ENCODE assay signal across 8 cellular contexts in the genomic region with DNA sequence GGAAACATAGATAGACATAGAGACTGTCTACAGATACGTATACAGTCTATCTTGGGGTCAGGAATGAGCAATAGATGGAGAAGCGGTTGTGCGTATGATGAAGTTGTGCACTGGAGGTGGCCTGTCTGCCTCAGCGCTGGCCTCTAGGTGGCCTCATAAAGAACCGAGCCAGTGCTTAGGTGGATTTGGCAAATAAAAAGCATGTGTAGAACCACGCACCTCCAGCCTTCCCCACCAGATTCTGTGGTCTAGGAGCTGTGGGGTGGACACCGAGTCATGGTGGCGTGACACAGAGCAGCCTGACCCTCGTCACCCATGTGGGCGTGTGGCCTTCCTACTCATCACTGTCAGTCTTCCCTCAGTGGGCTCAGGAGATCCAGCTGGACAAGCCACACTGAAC. TPM values are rescaled to one million over a fixed set of nuclear protein-coding genes. Genes with fewer than 3 reads are reported as not detected.
DNase-seq lines count a peak whose midpoint lies in the region; ATAC-seq, FAIRE-seq and TF ChIP-seq lines count a peak whose summit lies in the region.

No MANE protein-coding gene starts in this region.

- CTCF ChIA-PET in endothelial cell of umbilical vein (lab: Charles Lee): interaction anchor here (0.7 to 2.8 kb wide), 4 partner anchors 9 to 295 kb away, joined by 3 to 10 read pairs (median 4); no protein-coding TSS in a partner anchor

- no peak overlapping the region for H3K4me2 ChIP-seq in endothelial cell of umbilical vein (ENCODE audit: insufficient read depth, low read length)

- H3K36me3 Mint-ChIP-seq in T-helper 1 cell treated with Interleukin-12 subunit alpha and Interleukin-12 subunit beta and Interleukin-4 antibody, amounts not matched to agents 30 μg/mL and 1 μg/mL, for 36 hours (ENCODE audit: low read depth): peaks cover 50% of the 10 kb centered on the region

- dilution Hi-C loops in endothelial cell of umbilical vein (cut with MboI; ENCODE audit: extremely low pct_ligation_motif_present, low sequenced_read_pairs): no loop called here

- peaks cover 50% of the 10 kb centered on the region for H3K79me2 ChIP-seq in endothelial cell of umbilical vein (ENCODE audit: control insufficient read depth, insufficient read depth, low read length)

- no peak for ATAC-seq in GM18517 (IDR thresholded peaks at IDR 0.05; ENCODE audit: unreplicated experiment)

- TF ChIP-seq POLR2A in endothelial cell of umbilical vein (IDR thresholded peaks at IDR 0.05; ENCODE audit: low read depth, low read length) (no peak), H54 (IDR thresholded peaks at IDR 0.05; ENCODE audit: low read depth, low read length) (no peak)

- no peaks in the 10 kb centered on the region for H3K9me3 Mint-ChIP-seq in T-helper 1 cell treated with Interleukin-12 subunit alpha and Interleukin-12 subunit beta and Interleukin-4 antibody, amounts not matched to agents 30 μg/mL and 1 μg/mL, for 36 hours

- peaks cover 0 to 14% of the 10 kb centered on the region in 2 experiments for H3K36me3 ChIP-seq in endothelial cell of umbilical vein (ENCODE audit: control insufficient read depth in 2 of 2, extremely low read depth in 1 of 2, insufficient read depth in 2 of 2, low read length in 2 of 2)

- H3K27me3 ChIP-seq in endothelial cell of umbilical vein (ENCODE audit: control insufficient read depth in 2 of 2, insufficient read depth in 2 of 2, low read length in 2 of 2): no peaks in the 10 kb centered on the region

- H3K4me1 ChIP-seq in endothelial cell of umbilical vein (ENCODE audit: control insufficient read depth, extremely low read depth, insufficient read depth, low read length): peaks cover 36% of the 10 kb centered on the region

- peak; percentile 28 to 43 for TF ChIP-seq CTCF in endothelial cell of umbilical vein (IDR thresholded peaks at IDR 0.05; ENCODE audit: extremely low read depth in 1 of 2, insufficient read depth in 1 of 2, low read depth in 1 of 2, low read length in 2 of 2)

- BruUV-seq in endothelial cell of umbilical vein (replicated peaks; lab: Mats Ljungman, UMichigan): no TSS peak

- no peak overlapping the region for H2AFZ ChIP-seq in endothelial cell of umbilical vein (ENCODE audit: low read depth, low read length)

- no peaks in the 10 kb centered on the region for H3K9me1 ChIP-seq in endothelial cell of umbilical vein (replicated peaks; ENCODE audit: control insufficient read depth, extremely low read depth, insufficient read depth, low read length)

- H3K9me3 ChIP-seq in endothelial cell of umbilical vein (replicated peaks; ENCODE audit: control insufficient read depth, insufficient read depth, low read length): no peaks in the 10 kb centered on the region

- intact Hi-C loops in endothelial cell of umbilical vein (cut with micrococcal nuclease): no loop called here

- peaks cover 87% of the 10 kb centered on the region for H3K4me1 Mint-ChIP-seq in T-helper 1 cell treated with Interleukin-12 subunit alpha and Interleukin-12 subunit beta and Interleukin-4 antibody, amounts not matched to agents 30 μg/mL and 1 μg/mL, for 36 hours (ENCODE audit: low read depth)

- POLR2A ChIA-PET in endothelial cell of umbilical vein (lab: Charles Lee): no interaction called here

- no peaks in the 10 kb centered on the region for H3K27me3 Mint-ChIP-seq in T-helper 1 cell treated with Interleukin-12 subunit alpha and Interleukin-12 subunit beta and Interleukin-4 antibody, amounts not matched to agents 30 μg/mL and 1 μg/mL, for 36 hours (ENCODE audit: low read depth)

- no peak overlapping the region for H3K4me3 ChIP-seq in endothelial cell of umbilical vein (replicated peaks in 1 of 3; ENCODE audit: insufficient read depth in 1 of 3, low read depth in 1 of 3, low read length in 3 of 3)

- H3K27ac Mint-ChIP-seq in T-helper 1 cell treated with Interleukin-12 subunit alpha and Interleukin-12 subunit beta and Interleukin-4 antibody, amounts not matched to agents 30 μg/mL and 1 μg/mL, for 36 hours: peak overlapping the region; percentile 98

- H3K9ac ChIP-seq in endothelial cell of umbilical vein (replicated peaks; ENCODE audit: extremely low read depth, insufficient read depth, low read length): no peak overlapping the region

- H3K4me3 Mint-ChIP-seq in T-helper 1 cell treated with Interleukin-12 subunit alpha and Interleukin-12 subunit beta and Interleukin-4 antibody, amounts not matched to agents 30 μg/mL and 1 μg/mL, for 36 hours: peak overlapping the region; percentile 87

- no peak overlapping the region for H3K27ac ChIP-seq in endothelial cell of umbilical vein (ENCODE audit: insufficient read depth, low read depth, low read length)

- peak; percentile 62 for FAIRE-seq in endothelial cell of umbilical vein (lab: Jason Lieb, UNC)
- no peak for FAIRE-seq in H54 (lab: Jason Lieb, UNC)

- no peaks in the 10 kb centered on the region for H4K20me1 ChIP-seq in endothelial cell of umbilical vein (replicated peaks; ENCODE audit: control insufficient read depth, extremely low read depth, insufficient read depth, low read length)

- peak; percentile 25 to 44 (median 32) for DNase-seq in stimulated activated CD4-positive, alpha-beta T cell treated with anti-CD3 and anti-CD28 coated beads, Interleukin-12 subunit alpha, Interleukin-12 subunit beta, amount 100 ng/mL, for 48 hours (ENCODE audit: low read depth in 2 of 3, low spot score in 1 of 3)
- DNase-seq in stimulated activated CD4-positive, alpha-beta T cell treated with anti-CD3 and anti-CD28 coated beads, Interleukin-12 subunit alpha, Interleukin-12 subunit beta, amount 100 ng/mL, for 4 hours: no peak
- DNase-seq in endothelial cell of umbilical vein (ENCODE audit: low read depth, low spot score) (no peak), H54 (ENCODE audit: insufficient read length, low spot score) (no peak), NCI-H1048 (lab: John Stamatoyannopoulos, UW) (no peak)
- peak; percentile 34 to 51 for DNase-seq in stimulated activated CD4-positive, alpha-beta T cell treated with anti-CD3 and anti-CD28 coated beads, Interleukin-15, amount 100 ng/mL, for 48 hours (ENCODE audit: low read depth in 2 of 2)

TF ChIP-seq in endothelial cell of umbilical vein, 7 proteins besides CTCF, POLR2A, EP300 and RAD21:
- no peak for TF ChIP-seq FOS (IDR thresholded peaks at IDR 0.05; ENCODE audit: borderline replicate concordance, insufficient read depth, low read length)
- TF ChIP-seq JUN (IDR thresholded peaks at IDR 0.05; ENCODE audit: borderline replicate concordance, insufficient read depth, insufficient read length, low read depth): no peak
- TF ChIP-seq POLR2AphosphoS5 (IDR thresholded peaks at IDR 0.05; ENCODE audit: insufficient read depth, low read depth, low read length): no peak
- TF ChIP-seq MYC (IDR thresholded peaks at IDR 0.05; ENCODE audit: low read depth, low read length): no peak
- TF ChIP-seq, protein P1, sequence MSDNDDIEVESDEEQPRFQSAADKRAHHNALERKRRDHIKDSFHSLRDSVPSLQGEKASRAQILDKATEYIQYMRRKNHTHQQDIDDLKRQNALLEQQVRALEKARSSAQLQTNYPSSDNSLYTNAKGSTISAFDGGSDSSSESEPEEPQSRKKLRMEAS (IDR thresholded peaks at IDR 0.05; ENCODE audit: insufficient read depth, insufficient read length): no peak

RNA-seq across cellular contexts. Expression of a gene that starts 34.0 kb away (rescaled TPM):
- total RNA-seq in endothelial cell of umbilical vein: 55.6 and 66.0 TPM in 2 replicates
- 48.4 and 50.8 TPM in 2 replicates for polyA plus RNA-seq in endothelial cell of umbilical vein
- 28.4 and 36.1 TPM in 2 replicates for polyA plus RNA-seq in endothelial cell of umbilical vein (2011; cell fraction: cytosol; rRNA removed)
- polyA plus RNA-seq in endothelial cell of umbilical vein (2011; cell fraction: nucleus; rRNA removed): 195 and 203 TPM in 2 replicates
- polyA plus RNA-seq in endothelial cell of umbilical vein (2012): 30.2 and 34.0 TPM in 2 replicates
- polyA minus RNA-seq in endothelial cell of umbilical vein: 62.5 and 77.9 TPM in 2 replicates
- polyA minus RNA-seq in endothelial cell of umbilical vein (2011; cell fraction: cytosol; rRNA and poly(A)+ RNA removed): 31.2 TPM
- 72.4 and 73.4 TPM in 2 replicates for polyA minus RNA-seq in endothelial cell of umbilical vein (2011; cell fraction: nucleus; rRNA and poly(A)+ RNA removed)

RNA-seq across cellular contexts. Expression of a gene that starts 52.5 kb away (rescaled TPM):
- 13.6 and 14.3 TPM in 2 replicates for total RNA-seq in endothelial cell of umbilical vein
- polyA plus RNA-seq in endothelial cell of umbilical vein: 6.2 and 6.6 TPM in 2 replicates
- polyA plus RNA-seq in endothelial cell of umbilical vein (2011; cell fraction: cytosol; rRNA removed): 5.3 and 7.9 TPM in 2 replicates
- polyA plus RNA-seq in endothelial cell of umbilical vein (2011; cell fraction: nucleus; rRNA removed): 15.2 and 19.0 TPM in 2 replicates
- 12.2 and 14.3 TPM in 2 replicates for polyA plus RNA-seq in endothelial cell of umbilical vein (2012)
- polyA minus RNA-seq in endothelial cell of umbilical vein: 7.8 and 10.9 TPM in 2 replicates
- polyA minus RNA-seq in endothelial cell of umbilical vein (2011; cell fraction: cytosol; rRNA and poly(A)+ RNA removed): 31.0 TPM
- polyA minus RNA-seq in endothelial cell of umbilical vein (2011; cell fraction: nucleus; rRNA and poly(A)+ RNA removed): 7.3 and 17.4 TPM in 2 replicates

Comparison
In these comparisons a context has a peak if more than half of its experiments do, and no peak if none do; other contexts are left out.
1. DNase-seq: peak in stimulated activated CD4-positive, alpha-beta T cell treated with anti-CD3 and anti-CD28 coated beads, Interleukin-12 subunit alpha, Interleukin-12 subunit beta, amount 100 ng/mL, for 48 hours (3 of 3) and stimulated activated CD4-positive, alpha-beta T cell treated with anti-CD3 and anti-CD28 coated beads, Interleukin-15, amount 100 ng/mL, for 48 hours (2 of 2); none in stimulated activated CD4-positive, alpha-beta T cell treated with anti-CD3 and anti-CD28 coated beads, Interleukin-12 subunit alpha, Interleukin-12 subunit beta, amount 100 ng/mL, for 4 hours (single experiment), endothelial cell of umbilical vein (single experiment), H54 (single experiment) and NCI-H1048 (single experiment).